8 cellular contexts compared by ENCODE assay signal in the genomic region with DNA sequence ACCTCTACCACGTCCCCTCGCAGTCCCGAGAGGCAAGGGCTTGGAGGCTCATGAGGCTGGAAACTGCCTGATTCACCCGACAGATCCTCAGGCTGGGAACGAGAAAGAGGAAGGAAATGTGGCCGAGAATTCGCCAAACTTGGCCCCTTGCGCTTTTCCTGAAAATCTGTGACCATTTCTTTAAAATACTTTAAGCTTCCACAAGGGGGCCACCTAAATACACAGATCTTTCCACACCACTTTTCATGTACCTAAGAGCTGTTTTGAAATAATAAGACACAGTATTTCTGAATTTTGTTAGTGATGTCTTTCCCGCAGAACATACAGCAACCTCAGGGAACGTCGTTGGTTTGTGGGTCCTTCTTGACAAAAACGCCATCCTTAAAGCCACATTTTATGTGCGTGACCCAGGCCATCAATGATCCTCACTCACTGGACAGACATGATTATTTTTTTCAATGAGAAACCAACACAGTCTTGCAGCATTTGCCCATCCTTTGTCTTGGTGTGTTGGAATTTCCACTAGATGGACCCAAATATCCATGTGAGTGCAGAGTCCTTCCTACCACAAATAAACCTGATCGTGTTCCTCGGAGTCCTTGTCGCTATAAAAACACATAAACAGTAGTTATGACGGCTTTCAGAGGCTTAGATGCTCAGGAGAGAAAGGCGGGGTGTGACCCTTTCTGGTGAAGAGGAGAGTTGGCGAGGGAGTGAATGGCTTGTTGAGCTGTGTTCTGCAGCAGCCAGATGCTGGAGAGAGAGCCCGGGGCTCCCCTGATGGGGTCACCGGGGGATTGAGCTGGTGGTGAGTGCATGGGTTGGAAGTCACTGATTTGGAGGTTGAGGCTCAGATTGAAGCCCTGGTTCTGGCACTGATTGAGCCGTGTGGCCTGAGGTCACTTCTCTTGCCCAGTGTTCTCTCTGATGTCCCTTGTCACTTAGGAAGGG. TPM values are rescaled to one million over a fixed set of nuclear protein-coding genes. Genes with fewer than 3 reads are reported as not detected.
DNase-seq lines count a peak whose midpoint lies in the region; FAIRE-seq and TF ChIP-seq lines count a peak whose summit lies in the region.

No MANE protein-coding gene starts in this region.

- H3K9ac ChIP-seq in iPS-15b (ENCODE audit: low read depth, low read length): no peak overlapping the region

- POLR2A ChIA-PET in AG04450 (lab: Yijun Ruan, JAX): no interaction called here

- no peak overlapping the region for H3K27ac ChIP-seq in AG04450 (ENCODE audit: low read depth, low read length)
- no peak overlapping the region for H3K27ac ChIP-seq in suprapubic skin

- H3K9me3 ChIP-seq in AG04450 (ENCODE audit: control insufficient read depth, insufficient read depth, low read length): no peaks in the 10 kb centered on the region; the same call in 1 of the 2 replicates
- no peaks in the 10 kb centered on the region for H3K9me3 ChIP-seq in iPS-15b (ENCODE audit: control insufficient read depth, insufficient read depth, low read length)
- H3K9me3 ChIP-seq in suprapubic skin: no peaks in the 10 kb centered on the region

- TF ChIP-seq EP300 in suprapubic skin (IDR thresholded peaks at IDR 0.05): no peak

- CTCF ChIA-PET in AG04450 (lab: Charles Lee): interaction anchor here (0.6 to 5.2 kb wide), 35 partner anchors 9 to 1639 kb away, joined by 3 to 142 read pairs (median 9); no protein-coding TSS in a partner anchor

- peak; percentile 61 for TF ChIP-seq CTCF in AG04450 (IDR thresholded peaks at IDR 0.05; ENCODE audit: low read depth, low read length)
- TF ChIP-seq CTCF in WI38 (IDR thresholded peaks at IDR 0.05; ENCODE audit: low read depth, low read length): peak; percentile 44
- TF ChIP-seq CTCF in suprapubic skin (IDR thresholded peaks at IDR 0.05): peak; percentile 9 to 26

- H3K4me1 Mint-ChIP-seq in activated CD4-positive, alpha-beta T cell treated with anti-CD3 and anti-CD28 coated beads, Interleukin-2, amount 10 ng/mL, durations not matched to agents 24 days and 14 days: peaks cover 2% of the 10 kb centered on the region

- WGBS in suprapubic skin: 32% methylated on average over 22 of the region's 22 CpGs

- H3K4me3 Mint-ChIP-seq in activated CD4-positive, alpha-beta T cell treated with anti-CD3 and anti-CD28 coated beads, Interleukin-2, amount 10 ng/mL, durations not matched to agents 24 days and 14 days: no peak overlapping the region

- H3K36me3 Mint-ChIP-seq in activated CD4-positive, alpha-beta T cell treated with anti-CD3 and anti-CD28 coated beads, Interleukin-2, amount 10 ng/mL, durations not matched to agents 24 days and 14 days (ENCODE audit: low read depth): no peaks in the 10 kb centered on the region

- no peaks in the 10 kb centered on the region for H3K36me3 ChIP-seq in iPS-15b (ENCODE audit: control insufficient read depth, insufficient read depth, low read length)
- no peaks in the 10 kb centered on the region for H3K36me3 ChIP-seq in suprapubic skin

- H3K27ac Mint-ChIP-seq in activated CD4-positive, alpha-beta T cell treated with anti-CD3 and anti-CD28 coated beads, Interleukin-2, amount 10 ng/mL, durations not matched to agents 24 days and 14 days: no peak overlapping the region

- DNase-seq in AG04450 (ENCODE audit: low read depth, low spot score) (peak; percentile 26), GM18507 (ENCODE audit: extremely low spot score, insufficient read length, low read depth) (peak; percentile 20), NCI-H2107 (lab: John Stamatoyannopoulos, UW) (peak; percentile 8), suprapubic skin (ENCODE audit: low spot score in 2 of 2) (no peak), NCI-H2029 (lab: John Stamatoyannopoulos, UW) (no peak)
- no peak for DNase-seq in activated CD4-positive, alpha-beta T cell treated with anti-CD3 and anti-CD28 coated beads, Interleukin-2, amount 10 ng/mL, durations not matched to agents 24 days and 14 days

- no peak for TF ChIP-seq POLR2A in suprapubic skin (IDR thresholded peaks at IDR 0.05)

- H3K4me1 ChIP-seq in iPS-15b (ENCODE audit: control insufficient read depth, insufficient read depth, low read length): peaks cover 8% of the 10 kb centered on the region
- H3K4me1 ChIP-seq in suprapubic skin: peaks cover 7% of the 10 kb centered on the region

- intact Hi-C loops in activated CD4-positive, alpha-beta T cell treated with anti-CD3 and anti-CD28 coated beads, Interleukin-2, amount 10 ng/mL, durations not matched to agents 24 days and 14 days (cut with micrococcal nuclease): loop anchor here (1.0 kb wide), 1 partner anchor 53 kb away; no protein-coding TSS in a partner anchor

- FAIRE-seq in GM18507 (lab: Jason Lieb, UNC): peak; percentile 26

- H3K9me3 Mint-ChIP-seq in activated CD4-positive, alpha-beta T cell treated with anti-CD3 and anti-CD28 coated beads, Interleukin-2, amount 10 ng/mL, durations not matched to agents 24 days and 14 days: no peaks in the 10 kb centered on the region

- H3K27me3 ChIP-seq in AG04450 (ENCODE audit: control insufficient read depth, insufficient read depth, low read length) (peaks cover 2% of the 10 kb centered on the region), iPS-15b (ENCODE audit: control insufficient read depth, insufficient read depth, low read length) (no peaks in the 10 kb centered on the region), suprapubic skin (peaks cover 8% of the 10 kb centered on the region)

- no peaks in the 10 kb centered on the region for H3K27me3 Mint-ChIP-seq in activated CD4-positive, alpha-beta T cell treated with anti-CD3 and anti-CD28 coated beads, Interleukin-2, amount 10 ng/mL, durations not matched to agents 24 days and 14 days

- H3K4me3 ChIP-seq in AG04450 (ENCODE audit: low read depth, low read length): peak overlapping the region; percentile 36
- no peak overlapping the region for H3K4me3 ChIP-seq in WI38 (ENCODE audit: low read depth, low read length)
- peak overlapping the region; percentile 14 for H3K4me3 ChIP-seq in iPS-15b (ENCODE audit: low read depth, low read length)
- H3K4me3 ChIP-seq in suprapubic skin: no peak overlapping the region

RNA-seq across cellular contexts. Expression of a gene that starts 25.0 kb away (rescaled TPM):
- not detected in 2 replicates for polyA plus RNA-seq in AG04450 (2011; rRNA removed)
- not detected in 2 replicates for polyA minus RNA-seq in AG04450 (2011; rRNA and poly(A)+ RNA removed)
- 1 to 10 TPM in 1 of 4 donors, not detected in 3; 1.0 TPM for total RNA-seq in suprapubic skin
- total RNA-seq in activated CD4-positive, alpha-beta T cell treated with anti-CD3 and anti-CD28 coated beads, Interleukin-2, amount 10 ng/mL, durations not matched to agents 24 days and 14 days: not detected in 2 replicates

Comparison
In these comparisons a context has a peak if more than half of its experiments do, and no peak if none do; other contexts are left out.
1. DNase-seq: peak in AG04450 (single experiment), GM18507 (single experiment) and NCI-H2107 (single experiment); none in suprapubic skin (0 of 2), activated CD4-positive, alpha-beta T cell treated with anti-CD3 and anti-CD28 coated beads, Interleukin-2, amount 10 ng/mL, durations not matched to agents 24 days and 14 days (single experiment) and NCI-H2029 (single experiment).
2. H3K4me3 ChIP-seq: peak in AG04450 (single experiment) and iPS-15b (single experiment); none in WI38 (single experiment) and suprapubic skin (single experiment).
3. Peak in every context shown above with its lines, with median percentiles within 50 percentile points of each other: CTCF ChIP-seq.